In the genomic region with DNA sequence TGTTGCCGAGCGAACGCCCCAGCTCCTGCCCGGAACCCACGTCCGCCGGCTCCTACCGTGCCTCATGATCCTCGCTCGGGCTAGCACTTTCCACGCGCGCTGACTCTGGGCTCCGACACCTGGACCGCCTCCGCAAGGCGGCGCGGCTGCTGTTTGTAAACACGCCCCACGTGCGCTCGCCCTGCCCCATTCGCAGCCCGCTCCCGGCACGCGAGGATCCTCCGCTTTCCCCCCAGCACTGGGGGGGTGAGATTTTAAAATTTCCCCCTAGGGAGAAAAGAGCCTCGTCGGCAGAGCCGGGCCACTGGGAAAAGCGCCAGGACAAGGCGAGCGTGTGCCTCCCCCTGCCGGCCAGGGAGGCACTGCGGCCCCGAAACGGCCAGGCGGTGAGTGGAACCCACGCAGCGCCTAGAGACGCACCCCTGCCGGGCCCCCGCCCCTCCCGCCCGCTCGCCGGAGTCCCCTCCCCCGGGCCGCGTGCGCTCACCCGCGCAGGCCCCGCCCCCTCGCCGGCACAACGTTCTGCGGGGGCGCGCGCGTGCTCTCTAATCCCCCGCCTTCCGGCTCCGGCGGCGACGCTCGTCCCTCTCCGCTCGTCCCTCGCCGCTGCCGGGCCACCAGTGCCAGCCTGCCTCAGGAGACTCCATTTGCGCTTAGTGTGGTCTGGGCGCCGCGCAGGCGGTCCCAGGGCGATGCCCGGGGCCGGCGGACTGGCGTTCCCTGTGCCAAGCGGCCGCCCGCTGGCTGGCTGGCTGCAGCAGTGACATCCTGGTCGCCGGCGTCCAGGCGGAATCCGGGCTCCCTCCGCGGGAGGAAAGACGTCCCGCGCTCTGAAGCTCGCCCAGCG, we compare ENCODE assay signal across 8 cellular contexts. TPM values are rescaled to one million over a fixed set of nuclear protein-coding genes. Genes with fewer than 3 reads are reported as not detected.
DNase-seq lines count a peak whose midpoint lies in the region; ATAC-seq, FAIRE-seq and TF ChIP-seq lines count a peak whose summit lies in the region.

Gene TIGD2, plus strand, starts transcription at position 548 of the 847 bp plus-strand sequence. CDS start 1,442 bp downstream, outside the sequence.

- H3K4me3 ChIP-seq in psoas muscle = peak within 1 kb of the TSS; percentile 86
- H3K4me3 ChIP-seq in uterus = peak within 1 kb of the TSS; percentile 45 to 77

- H3K36me3 ChIP-seq in psoas muscle (ENCODE audit: insufficient read depth in 1 of 2, low read depth in 1 of 2) = no peaks in the 10 kb centered on the region
- H3K36me3 ChIP-seq in uterus = no peaks in the 10 kb centered on the region

- peak; percentile 91 for TF ChIP-seq POLR2A in GM12892 (IDR thresholded peaks at IDR 0.05; ENCODE audit: low read depth, low read length)
- TF ChIP-seq POLR2A in uterus (IDR thresholded peaks at IDR 0.05) = peak; percentile 19 to 68

- peak; percentile 90 for FAIRE-seq in GM12892 (lab: Jason Lieb, UNC)

- H3K27ac ChIP-seq in psoas muscle (peak within 1 kb of the TSS; percentile 83), uterus (peak within 1 kb of the TSS; percentile 64 to 83)

- intact Hi-C loops in left ventricle myocardium superior (cut with micrococcal nuclease) (no loop called here), psoas muscle (cut with DNase I) (loop anchor here (2.0 to 10.0 kb wide), 3 partner anchors 54 to 289 kb away; partner anchors contain the start of gene FAM13A (in 1 of the 2)), uterus (cut with DNase I; ENCODE audit: low total_unique reads) (no loop called here)

- 0 to 1% (median 1%) methylated on average over 74 to 101 of the region's 101 CpGs for WGBS in psoas muscle, 3 donors

- H3K27me3 ChIP-seq in psoas muscle (ENCODE audit: insufficient read depth in 3 of 3, low read length in 2 of 3) (no peaks in the 10 kb centered on the region), uterus (no peaks in the 10 kb centered on the region)

- H3K4me1 ChIP-seq in psoas muscle (peaks cover 15% of the 10 kb centered on the region), uterus (no peaks in the 10 kb centered on the region)

- TF ChIP-seq CTCF in psoas muscle (IDR thresholded peaks at IDR 0.05) = peak; percentile 89
- peak; percentile 65 to 87 (median 78) for TF ChIP-seq CTCF in uterus (IDR thresholded peaks at IDR 0.05)

- H3K9me3 ChIP-seq in psoas muscle (no peaks in the 10 kb centered on the region), uterus (no peaks in the 10 kb centered on the region)

- DNase-seq in GM12892 (ENCODE audit: insufficient read length) = peak; percentile 91
- DNase-seq in NCI-H1417 (lab: John Stamatoyannopoulos, UW) = peak; percentile 95 to 98 (median 95)
- DNase-seq in T follicular helper cell (ENCODE audit: low read depth) = peak; percentile 79
- DNase-seq in amniotic epithelial cell (ENCODE audit: low read depth) = peak; percentile 76
- peak; percentile 94 for DNase-seq in left ventricle myocardium superior
- peak; percentile 92 to 94 for DNase-seq in psoas muscle
- DNase-seq in uterus = peak; percentile 83 to 88

- ATAC-seq in HG02798 (IDR thresholded peaks at IDR 0.05; ENCODE audit: poor library complexity, unreplicated experiment) = peak; percentile 92
- ATAC-seq in left ventricle myocardium superior = peak; percentile 99
- peak; percentile 96 to 98 (median 98) for ATAC-seq in psoas muscle

RNA-seq across cellular contexts. Expression of gene TIGD2, which starts in this region (rescaled TPM):
- polyA plus RNA-seq in GM12892 (2012; ENCODE audit: missing spikeins) = 4.5 TPM
- 2.4 TPM for total RNA-seq in left ventricle myocardium superior
- total RNA-seq in psoas muscle = 1 to 10 TPM; 1.5 to 4.4 (median 2.7) TPM
- polyA plus RNA-seq in psoas muscle = 1 to 10 TPM; 1.6 to 3.0 (median 1.8) TPM
- 1 to 10 TPM in 3 of 4 donors, under 1 TPM in 1; 0.59 to 8.4 (median 3.3) TPM for total RNA-seq in uterus

Comparison
In these comparisons a context has a peak if more than half of its experiments do, and no peak if none do; other contexts are left out.
1. Peak in every context shown above with its lines: DNase-seq, ATAC-seq, H3K4me3 ChIP-seq and H3K27ac ChIP-seq.
2. intact Hi-C loops: an anchor here in psoas muscle (2.0 to 10.0 kb wide); none called in left ventricle myocardium superior and uterus.